In genomic region chr1:39497570-39497969, GRCh38 we compare ENCODE assay signal across 28 cellular contexts. TPM values are rescaled to one million over a fixed set of nuclear protein-coding genes. Genes with fewer than 3 reads are reported as not detected.
"Had no signal": no experiment of that assay in that cellular context is flagged by ENCODE, and none has a peak within 500 bp of the region (broad histone marks: within the 10 kb centered on the region; RNA-seq: fewer than 3 reads in every experiment).

No MANE protein-coding gene starts in this region.

- DNase-seq: activated CD4-positive, alpha-beta T cell treated with anti-CD3 and anti-CD28 coated beads for 48 hours; activated CD4-positive, alpha-beta T cell treated with anti-CD3 and anti-CD28 coated beads, Interleukin-2, amount 50 U/mL, for 48 hours; activated CD4-positive, CD25-positive, alpha-beta regulatory T cell treated with anti-CD3 and anti-CD28 coated beads, Interleukin-2, amount 50 U/mL, for 72 hours; activated CD8-positive, alpha-beta memory T cell treated with anti-CD3 and anti-CD28 coated beads, Interleukin-2, amount 10 ng/mL, durations not matched to agents 7 days and 5 days; activated effector memory CD4-positive, alpha-beta T cell treated with Interleukin-2 at 50 U/mL for 16 hours; activated naive CD4-positive, alpha-beta T cell; activated T-cell treated with anti-CD3 and anti-CD28 coated beads, Interleukin-2, amount 50 U/mL, for 24 hours; body of pancreas; central memory CD4-positive, alpha-beta T cell; NCI-H1092 treated with DMSO at 0.1 percent for 48 hours; NCI-H1417 treated with DMSO at 0.1 percent for 48 hours; NCI-H1694 treated with DMSO at 0.1 percent for 48 hours; NCI-H2029 treated with DMSO at 0.1 percent for 48 hours; NCI-H345; NCI-H510A treated with DMSO at 0.1 percent for 48 hours; NCI-H69; Peyer's patch; Right ventricle myocardium superior; SJCRH30; SK-N-SH; T-helper 1 cell had no signal

- H3K9me3 ChIP-seq: ascending aorta, body of pancreas, Peyer's patch, SJCRH30, SK-N-SH had no signal

- H3K27me3 ChIP-seq: ascending aorta, body of pancreas, SJCRH30 had no signal

- H3K4me2 ChIP-seq: KMS-11, SK-N-SH had no signal

- H3K9ac ChIP-seq: KMS-11, SK-N-SH had no signal

- H3K4me1 ChIP-seq: ascending aorta, Peyer's patch had no signal

- H3K36me3 ChIP-seq: ascending aorta, Peyer's patch, SJCRH30 had no signal

- H3K27ac ChIP-seq: ascending aorta, body of pancreas, KMS-11, Peyer's patch, RWPE1, SJCRH30 had no signal

- ATAC-seq: activated CD8-positive, alpha-beta memory T cell treated with anti-CD3 and anti-CD28 coated beads, Interleukin-2, amount 10 ng/mL, durations not matched to agents 7 days and 5 days; body of pancreas; WTC11 had no signal

- H3K4me3 ChIP-seq: ascending aorta, body of pancreas, Peyer's patch, SJCRH30 had no signal

RNA-seq across cellular contexts. Expression of gene BMP8A, which starts 6.1 kb away (rescaled TPM):
- total RNA-seq: activated CD8-positive, alpha-beta memory T cell treated with anti-CD3 and anti-CD28 coated beads, Interleukin-2, amount 10 ng/mL, durations not matched to agents 7 days and 5 days; activated T-helper 1 cell treated with anti-CD3 and anti-CD28 coated beads, Interleukin-12 subunit alpha, Interleukin-12 subunit beta, Interleukin-2, Interleukin-4 antibody, amounts not matched to agents 30 ng/mL and 10 ng/mL and 1 ng/mL, durations not matched to agents 14 hours and 24 hours and 36 hours; ascending aorta; bronchial epithelial cell; MCF 10A had no signal
